Comparison of ENCODE assay signal across 18 cellular contexts in genomic region chr7:140680886-140681285, GRCh38. TPM values are rescaled to one million over a fixed set of nuclear protein-coding genes. Genes with fewer than 3 reads are reported as not detected.
DNase-seq lines count a peak whose midpoint lies in the region; ATAC-seq and TF ChIP-seq lines count a peak whose summit lies in the region.
"Had no signal": no experiment of that assay in that cellular context is flagged by ENCODE, and none has a peak within 500 bp of the region (broad histone marks: within the 10 kb centered on the region; RNA-seq: fewer than 3 reads in every experiment).

No MANE protein-coding gene starts in this region.

- no peaks in the 10 kb centered on the region for H3K9me3 ChIP-seq in CD4-positive, alpha-beta T cell (ENCODE audit: control insufficient read depth, low read length)
- H3K9me3 ChIP-seq: BLaER1 had no signal

- no peak for TF ChIP-seq CTCF in endothelial cell (IDR thresholded peaks at IDR 0.05; ENCODE audit: unreplicated experiment)
- no peak for TF ChIP-seq CTCF in CD4-positive, alpha-beta T cell (IDR thresholded peaks at IDR 0.05)

- peaks cover 8% of the 10 kb centered on the region for H3K27me3 Mint-ChIP-seq in endothelial cell (ENCODE audit: unreplicated experiment)
- no peaks in the 10 kb centered on the region for H3K27me3 Mint-ChIP-seq in CD4-positive, alpha-beta T cell
- H3K27me3 Mint-ChIP-seq: CD8-positive, alpha-beta memory T cell had no signal

- H3K4me3 ChIP-seq in H7 (ENCODE audit: insufficient read depth, low read depth, low read length), result no peak overlapping the region
- H3K4me3 ChIP-seq: BLaER1 had no signal

- H3K27ac Mint-ChIP-seq in endothelial cell (ENCODE audit: unreplicated experiment), result peak overlapping the region; percentile 41
- no peak overlapping the region for H3K27ac Mint-ChIP-seq in CD4-positive, alpha-beta T cell

- ATAC-seq in CD4-positive, alpha-beta T cell (ENCODE audit: poor library complexity), result no peak

- H3K4me3 Mint-ChIP-seq in endothelial cell (ENCODE audit: unreplicated experiment), result peak overlapping the region; percentile 9
- H3K4me3 Mint-ChIP-seq in CD4-positive, alpha-beta T cell, result no peak overlapping the region
- H3K4me3 Mint-ChIP-seq: CD14-positive monocyte; CD8-positive, alpha-beta memory T cell had no signal

- DNase-seq in activated effector memory CD4-positive, alpha-beta T cell treated with anti-CD3 and anti-CD28 coated beads, Interleukin-2, amount 50 U/mL, for 16 hours, result peak; percentile 43
- no peak for DNase-seq in activated effector memory CD4-positive, alpha-beta T cell treated with Interleukin-2 at 50 U/mL for 16 hours
- DNase-seq in H7 (peak; percentile 25), endothelial cell (ENCODE audit: low spot score) (no peak), dedifferentiated amniotic fluid mesenchymal stem cell (ENCODE audit: extremely low spot score) (no peak), NCI-H82 treated with DMSO at 0.1 percent for 48 hours (lab: John Stamatoyannopoulos, UW; ENCODE audit: unreplicated experiment) (no peak)
- no peak for DNase-seq in CD4-positive, alpha-beta T cell
- DNase-seq: 8988T; CD8-positive, alpha-beta memory T cell; COR-L47; DMS 273 treated with DMSO at 0.1 percent for 48 hours; DMS53; DND-41; EL; HCEC 1CT had no signal

- CTCF ChIA-PET in CD4-positive, alpha-beta T cell (lab: Charles Lee), result no interaction called here

- H3K36me3 Mint-ChIP-seq in endothelial cell (ENCODE audit: low read depth, unreplicated experiment), result peaks cover 49% of the 10 kb centered on the region
- H3K36me3 Mint-ChIP-seq in CD4-positive, alpha-beta T cell (ENCODE audit: low read depth), result peaks cover 83% of the 10 kb centered on the region

- peaks cover 4% of the 10 kb centered on the region for H3K36me3 ChIP-seq in H7 (replicated peaks; ENCODE audit: control insufficient read depth, insufficient read depth, low read length)

- H3K4me1 Mint-ChIP-seq in endothelial cell (ENCODE audit: unreplicated experiment), result peaks cover 38% of the 10 kb centered on the region
- peaks cover under 1% of the 10 kb centered on the region for H3K4me1 Mint-ChIP-seq in CD4-positive, alpha-beta T cell (ENCODE audit: low read depth)

- H3K27me3 ChIP-seq in H7 (ENCODE audit: control insufficient read depth, insufficient read depth, low read length), result no peaks in the 10 kb centered on the region
- no peaks in the 10 kb centered on the region for H3K27me3 ChIP-seq in CD4-positive, alpha-beta T cell (ENCODE audit: control insufficient read depth, insufficient read depth, low read length)
- H3K27me3 ChIP-seq: BLaER1 had no signal

- POLR2A ChIA-PET in CD4-positive, alpha-beta T cell (lab: Charles Lee), result no interaction called here

- intact Hi-C loops in CD4-positive, alpha-beta T cell (cut with DNase I, micrococcal nuclease), result no loop called here

- H3K27ac ChIP-seq in CD4-positive, alpha-beta T cell (ENCODE audit: low read depth, low read length), result no peak overlapping the region
- H3K27ac ChIP-seq: BLaER1, HL-60 had no signal

- no peaks in the 10 kb centered on the region for H3K9me3 Mint-ChIP-seq in endothelial cell (ENCODE audit: unreplicated experiment)
- H3K9me3 Mint-ChIP-seq in CD4-positive, alpha-beta T cell, result no peaks in the 10 kb centered on the region

RNA-seq across cellular contexts. Expression of gene ADCK2, which starts 8.1 kb away (rescaled TPM):
- total RNA-seq in H7 (2014; rRNA removed; shearing (Covaris generic)), result 16.0 and 17.3 TPM in 2 replicates
- 37.6 TPM for total RNA-seq in endothelial cell (ENCODE audit: unreplicated experiment)
- total RNA-seq in CD4-positive, alpha-beta T cell, result 10 to 100 TPM; 14.8 to 15.7 TPM

RNA-seq across cellular contexts. Expression of gene NDUFB2, which starts 15.6 kb away (rescaled TPM):
- total RNA-seq in H7 (2014; rRNA removed; shearing (Covaris generic)), result 124 and 196 TPM in 2 replicates
- total RNA-seq in endothelial cell (ENCODE audit: unreplicated experiment), result 326 TPM
- 10 to 100 TPM; 73.7 to 84.4 TPM for total RNA-seq in CD4-positive, alpha-beta T cell

RNA-seq across cellular contexts. Expression of gene DENND2A, which starts 40.3 kb away (rescaled TPM):
- 10.1 and 11.9 TPM in 2 replicates for total RNA-seq in H7 (2014; rRNA removed; shearing (Covaris generic))
- total RNA-seq in endothelial cell (ENCODE audit: unreplicated experiment), result 41.0 TPM
- not detected for total RNA-seq in CD4-positive, alpha-beta T cell
- total RNA-seq: CD8-positive, alpha-beta memory T cell had no signal

Comparison
In these comparisons a context has a peak if more than half of its experiments do, and no peak if none do; other contexts are left out.
1. DNase-seq: peak in activated effector memory CD4-positive, alpha-beta T cell treated with anti-CD3 and anti-CD28 coated beads, Interleukin-2, amount 50 U/mL, for 16 hours (single experiment) and H7 (single experiment); none in activated effector memory CD4-positive, alpha-beta T cell treated with Interleukin-2 at 50 U/mL for 16 hours (single experiment), endothelial cell (single experiment), dedifferentiated amniotic fluid mesenchymal stem cell (single experiment), NCI-H82 treated with DMSO at 0.1 percent for 48 hours (single experiment) and CD4-positive, alpha-beta T cell (0 of 10).
2. RNA of gene DENND2A, which starts 40.3 kb away (total RNA-seq): 41.0 TPM in endothelial cell (single experiment) and 10.1 to 11.9 TPM in H7; not detected in CD4-positive, alpha-beta T cell; every median in the first group is over 10 times any median in the second.